ENCODE assay signal across 1 cellular context in genomic region chr10:17250736-17251135, GRCh38.
A peak's percentile ranks its signal among the peaks of the same experiment; 100 is the strongest.
TF ChIP-seq lines count a peak whose summit lies in the region.

No MANE protein-coding gene starts in this region.

TF ChIP-seq in GM12878, 131 proteins besides CTCF, POLR2A, EP300 and RAD21:
- TF ChIP-seq CREB1 (IDR thresholded peaks at IDR 0.05; ENCODE audit: low read depth) (no peak), SMC3 (IDR thresholded peaks at IDR 0.05; ENCODE audit: borderline replicate concordance, low read length) (peak; percentile 61; the same call in 1 of the 2 replicates)
TF ChIP-seq in GM12878: peak in this region for 1.
